In genomic region chr1:155961937-155962336, GRCh38 we compare ENCODE assay signal across 8 cellular contexts. TPM values are rescaled to one million over a fixed set of nuclear protein-coding genes. Genes with fewer than 3 reads are reported as not detected.
DNase-seq lines count a peak whose midpoint lies in the region; ATAC-seq and TF ChIP-seq lines count a peak whose summit lies in the region.

No MANE protein-coding gene starts in this region.

- 0 out of 2 replicates have a peak overlapping the region, but pooled peaks have one; percentile 5 for H3K4me3 ChIP-seq in PC-3 (ENCODE audit: low read length)
- H3K4me3 ChIP-seq in naive thymus-derived CD4-positive, alpha-beta T cell (ENCODE audit: low read length), result no peak overlapping the region

- H3K36me3 Mint-ChIP-seq in naive thymus-derived CD4-positive, alpha-beta T cell, result peaks cover 0 to 49% (median 23%) of the 10 kb centered on the region in 5 donors

- TF ChIP-seq CTCF in PC-3 (conservative IDR thresholded peaks at IDR 0.05; ENCODE audit: low read depth, low read length), result peak; percentile 52

- no peak overlapping the region for H3K4me3 Mint-ChIP-seq in naive thymus-derived CD4-positive, alpha-beta T cell

- intact Hi-C loops in PC-3 (cut with micrococcal nuclease), result loop anchor here (1.0 kb wide), 2 partner anchors 21 to 24 kb away; no protein-coding TSS in a partner anchor
- intact Hi-C loops in naive thymus-derived CD4-positive, alpha-beta T cell (cut with micrococcal nuclease), result no loop called here

- H3K4me1 Mint-ChIP-seq in naive thymus-derived CD4-positive, alpha-beta T cell, result peaks cover 12 to 40% (median 20%) of the 10 kb centered on the region in 7 donors

- DNase-seq in GM03348 (ENCODE audit: low spot score) (peak; percentile 90), PC-3 (peak; percentile 100), dermis microvascular lymphatic vessel endothelial cell (ENCODE audit: low read depth in 2 of 2) (peak; percentile 85 to 98), NCI-H2171 (lab: John Stamatoyannopoulos, UW) (no peak), medulla oblongata (ENCODE audit: extremely low spot score) (no peak)
- DNase-seq in naive thymus-derived CD4-positive, alpha-beta T cell, result no peak
- no peak for DNase-seq in stimulated activated CD4-positive, alpha-beta T cell treated with anti-CD3 and anti-CD28 coated beads, Interleukin-4, amount 100 ng/mL, for 24 hours

- H3K9ac ChIP-seq in PC-3 (ENCODE audit: low read length), result peak overlapping the region; percentile 79

- no peaks in the 10 kb centered on the region for H3K9me3 ChIP-seq in PC-3 (ENCODE audit: low read length)
- H3K9me3 ChIP-seq in naive thymus-derived CD4-positive, alpha-beta T cell (ENCODE audit: control insufficient read depth in 2 of 3, low read length in 3 of 3), result no peaks in the 10 kb centered on the region

- no peak overlapping the region for H2AFZ ChIP-seq in PC-3 (ENCODE audit: low read length)

- peaks cover 17% of the 10 kb centered on the region for H3K79me2 ChIP-seq in PC-3 (ENCODE audit: low read length)

- H3K36me3 ChIP-seq in PC-3 (ENCODE audit: low read depth, low read length), result peaks cover 62% of the 10 kb centered on the region
- H3K36me3 ChIP-seq in naive thymus-derived CD4-positive, alpha-beta T cell (ENCODE audit: control insufficient read depth in 2 of 3, insufficient read depth in 3 of 3, low read length in 3 of 3), result peaks cover 46 to 96% (median 62%) of the 10 kb centered on the region in 3 experiments

- H4K20me1 ChIP-seq in PC-3 (ENCODE audit: low read length), result no peaks in the 10 kb centered on the region

- no peaks in the 10 kb centered on the region for H3K9me3 Mint-ChIP-seq in naive thymus-derived CD4-positive, alpha-beta T cell

- H3K27ac ChIP-seq in PC-3 (ENCODE audit: low read length), result peak overlapping the region; percentile 93
- no peak overlapping the region for H3K27ac ChIP-seq in naive thymus-derived CD4-positive, alpha-beta T cell (ENCODE audit: low read depth, low read length)

- H3K27me3 Mint-ChIP-seq in naive thymus-derived CD4-positive, alpha-beta T cell, result no peaks in the 10 kb centered on the region

- peak overlapping the region in 5 of 9 donors; percentile 37 to 86 (median 63) for H3K27ac Mint-ChIP-seq in naive thymus-derived CD4-positive, alpha-beta T cell

- POLR2A ChIA-PET in PC-3 (lab: Charles Lee; ENCODE audit: unreplicated experiment), result interaction anchor here (0.5 to 1.0 kb wide), 3 partner anchors 16 to 232 kb away, joined by 3 to 8 read pairs (median 3); partner anchors contain the start of gene SLC25A44
- POLR2A ChIA-PET in naive thymus-derived CD4-positive, alpha-beta T cell (lab: Charles Lee), result interaction anchor here (1.1 to 2.0 kb wide), 5 partner anchors 8 to 17 kb away, joined by 3 to 12 read pairs (median 5); partner anchors contain the start of gene ARHGEF2

- no peaks in the 10 kb centered on the region for H3K27me3 ChIP-seq in PC-3 (ENCODE audit: low read length)
- H3K27me3 ChIP-seq in naive thymus-derived CD4-positive, alpha-beta T cell (ENCODE audit: control insufficient read depth in 2 of 2, insufficient read depth in 2 of 2, low read length in 2 of 2), result no peaks in the 10 kb centered on the region

- no peaks in the 10 kb centered on the region for H3F3A ChIP-seq in PC-3 (ENCODE audit: low read length, unreplicated experiment)

- CTCF ChIA-PET in PC-3 (lab: Charles Lee), result interaction anchor here (0.9 to 1.0 kb wide), 3 partner anchors 14 to 24 kb away, joined by 4 to 8 read pairs (median 5); partner anchors contain the start of gene ARHGEF2
- CTCF ChIA-PET in naive thymus-derived CD4-positive, alpha-beta T cell (lab: Charles Lee), result interaction anchor here (0.8 to 1.6 kb wide), 2 partner anchors 28 to 105 kb away, joined by 3 to 6 read pairs; partner anchors contain the start of gene GON4L

- peaks cover 32% of the 10 kb centered on the region for H3K4me1 ChIP-seq in PC-3 (ENCODE audit: insufficient read depth, low read length)
- H3K4me1 ChIP-seq in naive thymus-derived CD4-positive, alpha-beta T cell (ENCODE audit: control insufficient read depth in 2 of 2, insufficient read depth in 2 of 2, low read length in 2 of 2), result peaks cover 5 to 9% of the 10 kb centered on the region in 2 donors

- no TSS peak for BruUV-seq in PC-3 (replicated peaks; lab: Mats Ljungman, UMichigan)

- peak overlapping the region; percentile 62 for H3K4me2 ChIP-seq in PC-3 (ENCODE audit: low read length)

- no peaks in the 10 kb centered on the region for H3K9me2 ChIP-seq in PC-3 (replicated peaks; ENCODE audit: low read length)

- ATAC-seq in PC-3 (peak; percentile 98), HG03280 (IDR thresholded peaks at IDR 0.05; ENCODE audit: unreplicated experiment) (no peak)
- peak; percentile 84 for ATAC-seq in naive thymus-derived CD4-positive, alpha-beta T cell

RNA-seq across cellular contexts. Expression of gene ARHGEF2, which starts 16.4 kb away (rescaled TPM):
- total RNA-seq in PC-3 (2014; rRNA removed), result 65.9 and 70.8 TPM in 2 replicates
- total RNA-seq in dermis microvascular lymphatic vessel endothelial cell, result 69.4 and 75.9 TPM in 2 replicates
- 100 to 1,000 TPM; 108 to 236 (median 182) TPM for total RNA-seq in naive thymus-derived CD4-positive, alpha-beta T cell
- polyA plus RNA-seq in naive thymus-derived CD4-positive, alpha-beta T cell, result 10 to 100 TPM; 17.0 to 28.5 TPM

RNA-seq across cellular contexts. Expression of gene RXFP4, which starts 20.5 kb away (rescaled TPM):
- total RNA-seq in PC-3 (2014; rRNA removed), result not detected in 2 replicates
- not detected in 2 replicates for total RNA-seq in dermis microvascular lymphatic vessel endothelial cell
- not detected for total RNA-seq in naive thymus-derived CD4-positive, alpha-beta T cell
- polyA plus RNA-seq in naive thymus-derived CD4-positive, alpha-beta T cell, result 1 to 10 TPM in 1 of 2 donors, under 1 TPM in 1; 0.60 to 1.3 TPM

RNA-seq across cellular contexts. Expression of gene KHDC4, which starts 27.7 kb away (rescaled TPM):
- total RNA-seq in PC-3 (2014; rRNA removed) (63.4 and 64.4 TPM in 2 replicates), dermis microvascular lymphatic vessel endothelial cell (14.6 and 18.6 TPM in 2 replicates)
- 100 to 1,000 TPM in 2 of 5 experiments, 10 to 100 TPM in 3; 64.6 to 117 (median 79.8) TPM for total RNA-seq in naive thymus-derived CD4-positive, alpha-beta T cell
- polyA plus RNA-seq in naive thymus-derived CD4-positive, alpha-beta T cell, result 1 to 10 TPM; 8.1 to 9.3 TPM

RNA-seq across cellular contexts. Expression of gene RIT1, which starts 50.8 kb away (rescaled TPM):
- total RNA-seq in PC-3 (2014; rRNA removed) (14.7 and 18.8 TPM in 2 replicates), dermis microvascular lymphatic vessel endothelial cell (18.2 and 36.3 TPM in 2 replicates)
- total RNA-seq in naive thymus-derived CD4-positive, alpha-beta T cell, result 10 to 100 TPM; 34.0 to 83.9 (median 41.4) TPM
- 10 to 100 TPM; 19.1 to 19.7 TPM for polyA plus RNA-seq in naive thymus-derived CD4-positive, alpha-beta T cell

RNA-seq across cellular contexts. Expression of gene SSR2, which starts 58.8 kb away (rescaled TPM):
- total RNA-seq in PC-3 (2014; rRNA removed), result 282 and 293 TPM in 2 replicates
- 323 and 635 TPM in 2 replicates for total RNA-seq in dermis microvascular lymphatic vessel endothelial cell
- total RNA-seq in naive thymus-derived CD4-positive, alpha-beta T cell, result 100 to 1,000 TPM; 207 to 278 (median 256) TPM
- polyA plus RNA-seq in naive thymus-derived CD4-positive, alpha-beta T cell, result 100 to 1,000 TPM; 366 to 393 TPM

Comparison
In these comparisons a context has a peak if more than half of its experiments do, and no peak if none do; other contexts are left out.
1. DNase-seq: peak in GM03348 (single experiment), PC-3 (single experiment) and dermis microvascular lymphatic vessel endothelial cell (2 of 2); none in naive thymus-derived CD4-positive, alpha-beta T cell (0 of 9), stimulated activated CD4-positive, alpha-beta T cell treated with anti-CD3 and anti-CD28 coated beads, Interleukin-4, amount 100 ng/mL, for 24 hours (single experiment), NCI-H2171 (single experiment) and medulla oblongata (single experiment).